In genomic region chr10:14565199-14565598, GRCh38 we compare ENCODE assay signal across 15 cellular contexts.
DNase-seq lines count a peak whose midpoint lies in the region; ATAC-seq, FAIRE-seq and TF ChIP-seq lines count a peak whose summit lies in the region.
"Had no signal": no experiment of that assay in that cellular context is flagged by ENCODE, and none has a peak within 500 bp of the region (broad histone marks: within the 10 kb centered on the region; RNA-seq: fewer than 3 reads in every experiment).

No MANE protein-coding gene starts in this region.

- peak; percentile 35 for FAIRE-seq in GM12891 (lab: Jason Lieb, UNC)

- TF ChIP-seq POLR2A in GM12891 (IDR thresholded peaks at IDR 0.05; ENCODE audit: low read depth, low read length): no peak

- POLR2A ChIA-PET in naive thymus-derived CD4-positive, alpha-beta T cell (lab: Charles Lee): interaction anchor here (1.3 to 19.3 kb wide), 5 partner anchors 9 to 33 kb away, joined by 3 to 429 read pairs (median 4); no protein-coding TSS in a partner anchor
- POLR2A ChIA-PET in WTC11 (lab: Charles Lee): no interaction called here

- peaks cover 71 to 75% of the 10 kb centered on the region in 2 donors for H3K4me1 ChIP-seq in naive thymus-derived CD4-positive, alpha-beta T cell (ENCODE audit: control insufficient read depth in 2 of 2, insufficient read depth in 2 of 2, low read length in 2 of 2)
- no peaks in the 10 kb centered on the region; the same call in 1 of the 2 replicates for H3K4me1 ChIP-seq in HAP-1
- H3K4me1 ChIP-seq: parathyroid adenoma, SJCRH30 had no signal

- H3K4me1 Mint-ChIP-seq in CD14-positive monocyte (peaks cover 79% of the 10 kb centered on the region), chondrocyte (ENCODE audit: low read depth) (peaks cover 13% of the 10 kb centered on the region), WTC11 (peaks cover 26% of the 10 kb centered on the region)
- peaks cover 94% of the 10 kb centered on the region for H3K4me1 Mint-ChIP-seq in activated naive CD8-positive, alpha-beta T cell (ENCODE audit: low read depth)
- H3K4me1 Mint-ChIP-seq in naive thymus-derived CD4-positive, alpha-beta T cell: peaks cover 77 to 97% (median 91%) of the 10 kb centered on the region in 7 donors

- H3K9me3 Mint-ChIP-seq in CD14-positive monocyte (peaks cover 0 to 2% (median 0%) of the 10 kb centered on the region in 7 donors), chondrocyte (ENCODE audit: low read depth) (peaks cover 3% of the 10 kb centered on the region), WTC11 (peaks cover 15% of the 10 kb centered on the region)
- H3K9me3 Mint-ChIP-seq in activated naive CD8-positive, alpha-beta T cell (ENCODE audit: low read depth): peaks cover 6% of the 10 kb centered on the region
- peaks cover 0 to 16% (median 5%) of the 10 kb centered on the region in 11 donors for H3K9me3 Mint-ChIP-seq in naive thymus-derived CD4-positive, alpha-beta T cell

- peak overlapping the region; percentile 82 for H3K27ac ChIP-seq in naive thymus-derived CD4-positive, alpha-beta T cell (ENCODE audit: low read depth, low read length)
- H3K27ac ChIP-seq: GM23248, parathyroid adenoma, SJCRH30 had no signal

- no peak overlapping the region for H3K4me3 Mint-ChIP-seq in CD14-positive monocyte
- peak overlapping the region; percentile 77 for H3K4me3 Mint-ChIP-seq in activated naive CD8-positive, alpha-beta T cell
- H3K4me3 Mint-ChIP-seq in naive thymus-derived CD4-positive, alpha-beta T cell: peak overlapping the region; percentile 58 to 93 (median 86)
- no peak overlapping the region for H3K4me3 Mint-ChIP-seq in chondrocyte (ENCODE audit: unreplicated experiment)
- no peak overlapping the region for H3K4me3 Mint-ChIP-seq in WTC11

- DNase-seq in CD14-positive monocyte (ENCODE audit: low spot score): no peak
- no peak for DNase-seq in GM12891 (ENCODE audit: insufficient read length, low spot score)
- no peak for DNase-seq in naive thymus-derived CD4-positive, alpha-beta T cell
- DNase-seq in HAP-1 (ENCODE audit: low spot score in 2 of 2): no peak
- DNase-seq in chondrocyte (ENCODE audit: low spot score): no peak
- no peak for DNase-seq in WTC11 (ENCODE audit: low spot score)
- DNase-seq: amygdala, GM23248, NCI-H1436, NCI-H774, SJCRH30 had no signal

- H3K36me3 Mint-ChIP-seq in CD14-positive monocyte (peaks cover 33 to 42% of the 10 kb centered on the region in 2 donors), chondrocyte (ENCODE audit: low read depth) (peaks cover 12% of the 10 kb centered on the region), WTC11 (peaks cover 24% of the 10 kb centered on the region)
- H3K36me3 Mint-ChIP-seq in activated naive CD8-positive, alpha-beta T cell: peaks cover 21% of the 10 kb centered on the region
- peaks cover 16 to 61% (median 37%) of the 10 kb centered on the region in 5 donors for H3K36me3 Mint-ChIP-seq in naive thymus-derived CD4-positive, alpha-beta T cell

- H3K27me3 Mint-ChIP-seq in CD14-positive monocyte (ENCODE audit: low read depth in 3 of 3): peaks cover 0 to 1% (median 0%) of the 10 kb centered on the region in 3 donors
- H3K27me3 Mint-ChIP-seq in activated naive CD8-positive, alpha-beta T cell: no peaks in the 10 kb centered on the region
- no peaks in the 10 kb centered on the region for H3K27me3 Mint-ChIP-seq in naive thymus-derived CD4-positive, alpha-beta T cell
- no peaks in the 10 kb centered on the region for H3K27me3 Mint-ChIP-seq in chondrocyte (ENCODE audit: low read depth)
- 0 out of 2 replicates have a peak, but pooled peaks cover 2% of the 10 kb centered on the region for H3K27me3 Mint-ChIP-seq in WTC11 (ENCODE audit: low read depth)

- intact Hi-C loops in CD14-positive monocyte (cut with micrococcal nuclease): no loop called here
- intact Hi-C loops in naive thymus-derived CD4-positive, alpha-beta T cell (cut with micrococcal nuclease): no loop called here

- in situ Hi-C loops in HAP-1 (cut with MboI; ENCODE audit: low sequenced_read_pairs): no loop called here

- peaks cover 0 to 29% (median 6%) of the 10 kb centered on the region in 3 experiments for H3K36me3 ChIP-seq in naive thymus-derived CD4-positive, alpha-beta T cell (ENCODE audit: control insufficient read depth in 2 of 3, insufficient read depth in 3 of 3, low read length in 3 of 3)
- no peaks in the 10 kb centered on the region for H3K36me3 ChIP-seq in HAP-1 (replicated peaks)
- H3K36me3 ChIP-seq: SJCRH30 had no signal

- TF ChIP-seq CTCF in CD14-positive monocyte (IDR thresholded peaks at IDR 0.05) (no peak), chondrocyte (IDR thresholded peaks at IDR 0.05) (no peak), WTC11 (IDR thresholded peaks at IDR 0.05) (no peak)

- no peaks in the 10 kb centered on the region for H3K9me3 ChIP-seq in naive thymus-derived CD4-positive, alpha-beta T cell (ENCODE audit: control insufficient read depth in 2 of 3, low read length in 3 of 3)
- H3K9me3 ChIP-seq in HAP-1: no peaks in the 10 kb centered on the region
- H3K9me3 ChIP-seq: SJCRH30 had no signal

- no peaks in the 10 kb centered on the region for H3K27me3 ChIP-seq in naive thymus-derived CD4-positive, alpha-beta T cell (ENCODE audit: control insufficient read depth in 2 of 2, insufficient read depth in 2 of 2, low read length in 2 of 2)
- H3K27me3 ChIP-seq in HAP-1 (ENCODE audit: low read depth): no peaks in the 10 kb centered on the region
- H3K27me3 ChIP-seq: SJCRH30 had no signal

- CTCF ChIA-PET in naive thymus-derived CD4-positive, alpha-beta T cell (lab: Charles Lee): interaction anchor here (0.8 to 1.9 kb wide), 3 partner anchors 18 to 32 kb away, joined by 3 to 10 read pairs (median 3); no protein-coding TSS in a partner anchor
- CTCF ChIA-PET in WTC11 (lab: Charles Lee): no interaction called here

- H3K27ac Mint-ChIP-seq in CD14-positive monocyte (peak overlapping the region; percentile 75 to 96 (median 88)), chondrocyte (ENCODE audit: unreplicated experiment) (no peak overlapping the region), WTC11 (no peak overlapping the region)
- peak overlapping the region; percentile 94 for H3K27ac Mint-ChIP-seq in activated naive CD8-positive, alpha-beta T cell
- H3K27ac Mint-ChIP-seq in naive thymus-derived CD4-positive, alpha-beta T cell: peak overlapping the region; percentile 92 to 99 (median 96)

- no peak overlapping the region for H3K4me3 ChIP-seq in naive thymus-derived CD4-positive, alpha-beta T cell (ENCODE audit: low read length)
- no peak overlapping the region for H3K4me3 ChIP-seq in HAP-1
- H3K4me3 ChIP-seq: GM23248, lung, SJCRH30 had no signal

- no peak for ATAC-seq in naive thymus-derived CD4-positive, alpha-beta T cell
- ATAC-seq in esophagus mucosa: no peak
- no peak for ATAC-seq in WTC11

TF ChIP-seq in GM12891, 5 proteins besides CTCF, POLR2A, EP300 and RAD21:
- TF ChIP-seq TAF1 (IDR thresholded peaks at IDR 0.05; ENCODE audit: low read depth, low read length) (no peak), POU2F2 (IDR thresholded peaks at IDR 0.05; ENCODE audit: low read depth, low read length) (no peak)

TF ChIP-seq in WTC11, 78 proteins besides CTCF, POLR2A, EP300 and RAD21 (continues in another document):
- TF ChIP-seq ZSCAN18 (CRISPR knock-in tag; IDR thresholded peaks at IDR 0.05) (no peak), GRHL2 (CRISPR knock-in tag; IDR thresholded peaks at IDR 0.05; ENCODE audit: insufficient replicate concordance, severe bottlenecking) (no peak), CDX4 (CRISPR knock-in tag; IDR thresholded peaks at IDR 0.05; ENCODE audit: borderline replicate concordance) (no peak), GABPB1 (CRISPR knock-in tag; IDR thresholded peaks at IDR 0.05) (no peak), SOX15 (CRISPR knock-in tag; IDR thresholded peaks at IDR 0.05) (no peak), ZNF416 (CRISPR knock-in tag; IDR thresholded peaks at IDR 0.05) (no peak)
- TF ChIP-seq, protein P1, sequence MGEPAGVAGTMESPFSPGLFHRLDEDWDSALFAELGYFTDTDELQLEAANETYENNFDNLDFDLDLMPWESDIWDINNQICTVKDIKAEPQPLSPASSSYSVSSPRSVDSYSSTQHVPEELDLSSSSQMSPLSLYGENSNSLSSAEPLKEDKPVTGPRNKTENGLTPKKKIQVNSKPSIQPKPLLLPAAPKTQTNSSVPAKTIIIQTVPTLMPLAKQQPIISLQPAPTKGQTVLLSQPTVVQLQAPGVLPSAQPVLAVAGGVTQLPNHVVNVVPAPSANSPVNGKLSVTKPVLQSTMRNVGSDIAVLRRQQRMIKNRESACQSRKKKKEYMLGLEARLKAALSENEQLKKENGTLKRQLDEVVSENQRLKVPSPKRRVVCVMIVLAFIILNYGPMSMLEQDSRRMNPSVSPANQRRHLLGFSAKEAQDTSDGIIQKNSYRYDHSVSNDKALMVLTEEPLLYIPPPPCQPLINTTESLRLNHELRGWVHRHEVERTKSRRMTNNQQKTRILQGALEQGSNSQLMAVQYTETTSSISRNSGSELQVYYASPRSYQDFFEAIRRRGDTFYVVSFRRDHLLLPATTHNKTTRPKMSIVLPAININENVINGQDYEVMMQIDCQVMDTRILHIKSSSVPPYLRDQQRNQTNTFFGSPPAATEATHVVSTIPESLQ (CRISPR knock-in tag; IDR thresholded peaks at IDR 0.05): no peak
- TF ChIP-seq, protein P2, sequence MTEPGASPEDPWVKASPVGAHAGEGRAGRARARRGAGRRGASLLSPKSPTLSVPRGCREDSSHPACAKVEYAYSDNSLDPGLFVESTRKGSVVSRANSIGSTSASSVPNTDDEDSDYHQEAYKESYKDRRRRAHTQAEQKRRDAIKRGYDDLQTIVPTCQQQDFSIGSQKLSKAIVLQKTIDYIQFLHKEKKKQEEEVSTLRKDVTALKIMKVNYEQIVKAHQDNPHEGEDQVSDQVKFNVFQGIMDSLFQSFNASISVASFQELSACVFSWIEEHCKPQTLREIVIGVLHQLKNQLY (CRISPR knock-in tag; IDR thresholded peaks at IDR 0.05): no peak

Comparison
In these comparisons a context has a peak if more than half of its experiments do, and no peak if none do; other contexts are left out.
1. H3K27ac Mint-ChIP-seq: peak in CD14-positive monocyte (7 of 7), activated naive CD8-positive, alpha-beta T cell (single experiment) and naive thymus-derived CD4-positive, alpha-beta T cell (9 of 9); none in chondrocyte (single experiment) and WTC11 (single experiment).
2. H3K4me3 Mint-ChIP-seq: peak in activated naive CD8-positive, alpha-beta T cell (single experiment) and naive thymus-derived CD4-positive, alpha-beta T cell (10 of 10); none in CD14-positive monocyte (0 of 2), chondrocyte (single experiment) and WTC11 (single experiment).